ENCODE assay signal across 27 cellular contexts in genomic region chr20:45257711-45258110, GRCh38. TPM values are rescaled to one million over a fixed set of nuclear protein-coding genes. Genes with fewer than 3 reads are reported as not detected.
DNase-seq lines count a peak whose midpoint lies in the region; ATAC-seq, FAIRE-seq and TF ChIP-seq lines count a peak whose summit lies in the region.
"Had no signal": no experiment of that assay in that cellular context is flagged by ENCODE, and none has a peak within 500 bp of the region (broad histone marks: within the 10 kb centered on the region; RNA-seq: fewer than 3 reads in every experiment).

No MANE protein-coding gene starts in this region.

- H3K9me2 ChIP-seq in PC-3 (replicated peaks; ENCODE audit: low read length): no peaks in the 10 kb centered on the region

- no peaks in the 10 kb centered on the region for H3K9me3 Mint-ChIP-seq in activated CD8-positive, alpha-beta T cell treated with anti-CD3 and anti-CD28 coated beads for 36 hours
- no peaks in the 10 kb centered on the region for H3K9me3 Mint-ChIP-seq in activated CD8-positive, alpha-beta T cell treated with anti-CD3 and anti-CD28 coated beads, Interleukin-2, amount 10 ng/mL, durations not matched to agents 7 days and 5 days (ENCODE audit: insufficient read depth)
- H3K9me3 Mint-ChIP-seq: CD14-positive monocyte; CD4-positive, alpha-beta T cell; CD8-positive, alpha-beta memory T cell had no signal

- H3K4me1 ChIP-seq in PC-3 (ENCODE audit: insufficient read depth, low read length): peaks cover 30% of the 10 kb centered on the region
- H3K4me1 ChIP-seq: BE2C had no signal

- intact Hi-C loops in activated CD8-positive, alpha-beta T cell treated with anti-CD3 and anti-CD28 coated beads for 36 hours (cut with micrococcal nuclease): no loop called here
- intact Hi-C loops in PC-3 (cut with micrococcal nuclease): no loop called here

- no peak for ATAC-seq in activated CD8-positive, alpha-beta T cell treated with anti-CD3 and anti-CD28 coated beads for 36 hours
- ATAC-seq in activated CD8-positive, alpha-beta T cell treated with anti-CD3 and anti-CD28 coated beads, Interleukin-2, amount 10 ng/mL, durations not matched to agents 7 days and 5 days: no peak
- ATAC-seq in PC-3: no peak
- ATAC-seq: A549, GM12878 had no signal

- H3K79me2 ChIP-seq in PC-3 (ENCODE audit: low read length): 0 out of 2 replicates have a peak, but pooled peaks cover 6% of the 10 kb centered on the region

- no TSS peak for BruUV-seq in PC-3 (replicated peaks; lab: Mats Ljungman, UMichigan)

- no peaks in the 10 kb centered on the region for H3K27me3 ChIP-seq in PC-3 (ENCODE audit: low read length)
- H3K27me3 ChIP-seq: BLaER1 treated with 17β-estradiol and CSF1 and Interleukin-3, amounts not matched to agents 10 nM and 100 nM had no signal

- CTCF ChIA-PET in activated CD8-positive, alpha-beta T cell treated with anti-CD3 and anti-CD28 coated beads for 36 hours (lab: Charles Lee): interaction anchor here (3.4 kb wide), 1 partner anchor 119 kb away, joined by 10 read pairs; no protein-coding TSS in a partner anchor
- CTCF ChIA-PET in activated CD8-positive, alpha-beta T cell treated with anti-CD3 and anti-CD28 coated beads, Interleukin-2, amount 10 ng/mL, durations not matched to agents 7 days and 5 days (lab: Charles Lee): no interaction called here
- CTCF ChIA-PET in PC-3 (lab: Charles Lee): no interaction called here

- POLR2A ChIA-PET in activated CD8-positive, alpha-beta T cell treated with anti-CD3 and anti-CD28 coated beads for 36 hours (lab: Charles Lee): no interaction called here
- POLR2A ChIA-PET in activated CD8-positive, alpha-beta T cell treated with anti-CD3 and anti-CD28 coated beads, Interleukin-2, amount 10 ng/mL, durations not matched to agents 7 days and 5 days (lab: Charles Lee): no interaction called here
- POLR2A ChIA-PET in PC-3 (lab: Charles Lee; ENCODE audit: unreplicated experiment): no interaction called here

- no peak overlapping the region for H3K4me2 ChIP-seq in PC-3 (ENCODE audit: low read length)
- H3K4me2 ChIP-seq: A549; BLaER1 treated with 17β-estradiol and CSF1 and Interleukin-3, amounts not matched to agents 10 nM and 100 nM had no signal

- peaks cover 10% of the 10 kb centered on the region for H3K27me3 Mint-ChIP-seq in activated CD8-positive, alpha-beta T cell treated with anti-CD3 and anti-CD28 coated beads for 36 hours
- H3K27me3 Mint-ChIP-seq in activated CD8-positive, alpha-beta T cell treated with anti-CD3 and anti-CD28 coated beads, Interleukin-2, amount 10 ng/mL, durations not matched to agents 7 days and 5 days (ENCODE audit: low read depth): peaks cover 23% of the 10 kb centered on the region

- no peak overlapping the region for H3K4me3 ChIP-seq in PC-3 (ENCODE audit: low read length)
- H3K4me3 ChIP-seq: A549; BLaER1 treated with 17β-estradiol and CSF1 and Interleukin-3, amounts not matched to agents 10 nM and 100 nM; GM12878; GM23248 had no signal

- H3K4me1 Mint-ChIP-seq in activated CD8-positive, alpha-beta T cell treated with anti-CD3 and anti-CD28 coated beads for 36 hours (ENCODE audit: low read depth): no peaks in the 10 kb centered on the region
- no peaks in the 10 kb centered on the region for H3K4me1 Mint-ChIP-seq in activated CD8-positive, alpha-beta T cell treated with anti-CD3 and anti-CD28 coated beads, Interleukin-2, amount 10 ng/mL, durations not matched to agents 7 days and 5 days (ENCODE audit: low read depth)
- H3K4me1 Mint-ChIP-seq: CD8-positive, alpha-beta memory T cell had no signal

- H3K36me3 ChIP-seq in PC-3 (ENCODE audit: low read depth, low read length): no peaks in the 10 kb centered on the region
- H3K36me3 ChIP-seq: BE2C; BLaER1 treated with 17β-estradiol and CSF1 and Interleukin-3, amounts not matched to agents 10 nM and 100 nM had no signal

- no peak for TF ChIP-seq CTCF in activated CD8-positive, alpha-beta T cell treated with anti-CD3 and anti-CD28 coated beads for 36 hours (IDR thresholded peaks at IDR 0.05)
- TF ChIP-seq CTCF in PC-3 (conservative IDR thresholded peaks at IDR 0.05; ENCODE audit: low read depth, low read length): no peak

- no peak overlapping the region for H3K4me3 Mint-ChIP-seq in activated CD8-positive, alpha-beta T cell treated with anti-CD3 and anti-CD28 coated beads for 36 hours
- no peak overlapping the region for H3K4me3 Mint-ChIP-seq in activated CD8-positive, alpha-beta T cell treated with anti-CD3 and anti-CD28 coated beads, Interleukin-2, amount 10 ng/mL, durations not matched to agents 7 days and 5 days
- H3K4me3 Mint-ChIP-seq: CD14-positive monocyte; CD4-positive, alpha-beta T cell; CD8-positive, alpha-beta memory T cell had no signal

- peak; percentile 42 for FAIRE-seq in HTR-8/SVneo (lab: Jason Lieb, UNC)
- FAIRE-seq: A549, D721Med, GM12878, GM19239, H1 had no signal

- no peak overlapping the region for H2AFZ ChIP-seq in PC-3 (ENCODE audit: low read length)
- H2AFZ ChIP-seq: GM23248 had no signal

- no peaks in the 10 kb centered on the region for H4K20me1 ChIP-seq in PC-3 (ENCODE audit: low read length)
- H4K20me1 ChIP-seq: BLaER1 treated with 17β-estradiol and CSF1 and Interleukin-3, amounts not matched to agents 10 nM and 100 nM had no signal

- no peaks in the 10 kb centered on the region for H3K36me3 Mint-ChIP-seq in activated CD8-positive, alpha-beta T cell treated with anti-CD3 and anti-CD28 coated beads for 36 hours (ENCODE audit: low read depth)
- no peaks in the 10 kb centered on the region for H3K36me3 Mint-ChIP-seq in activated CD8-positive, alpha-beta T cell treated with anti-CD3 and anti-CD28 coated beads, Interleukin-2, amount 10 ng/mL, durations not matched to agents 7 days and 5 days (ENCODE audit: low read depth)
- H3K36me3 Mint-ChIP-seq: CD14-positive monocyte; CD8-positive, alpha-beta memory T cell had no signal

- no peak overlapping the region for H3K27ac Mint-ChIP-seq in activated CD8-positive, alpha-beta T cell treated with anti-CD3 and anti-CD28 coated beads for 36 hours
- H3K27ac Mint-ChIP-seq in activated CD8-positive, alpha-beta T cell treated with anti-CD3 and anti-CD28 coated beads, Interleukin-2, amount 10 ng/mL, durations not matched to agents 7 days and 5 days: no peak overlapping the region
- H3K27ac Mint-ChIP-seq: CD4-positive, alpha-beta T cell; CD8-positive, alpha-beta memory T cell had no signal

- H3K9me3 ChIP-seq in PC-3 (ENCODE audit: low read length): no peaks in the 10 kb centered on the region
- H3K9me3 ChIP-seq: A549; BE2C; BLaER1 treated with 17β-estradiol and CSF1 and Interleukin-3, amounts not matched to agents 10 nM and 100 nM had no signal

- peak; percentile 8 for DNase-seq in activated CD8-positive, alpha-beta T cell treated with anti-CD3 and anti-CD28 coated beads for 36 hours
- no peak for DNase-seq in activated CD8-positive, alpha-beta T cell treated with anti-CD3 and anti-CD28 coated beads, Interleukin-2, amount 10 ng/mL, durations not matched to agents 7 days and 5 days
- DNase-seq in HTR-8/SVneo (ENCODE audit: insufficient read length, low spot score) (no peak), SW480 (ENCODE audit: low spot score) (peak; percentile 55), renal cortical epithelial cell (ENCODE audit: low read depth) (peak; percentile 84), PC-3 (no peak)
- DNase-seq in stimulated activated naive CD4-positive, alpha-beta T cell treated with Interleukin-2 at 50 U/mL for 16 hours (lab: John Stamatoyannopoulos, UW): no peak
- DNase-seq: 8988T; ACHN; AML-193; BE2C; CD4-positive, alpha-beta T cell; CD8-positive, alpha-beta memory T cell; DMS 273 treated with DMSO at 0.1 percent for 48 hours; DMS79; EL; GDM1; GM23248; H7; HCEC 1CT had no signal

- H3K27ac ChIP-seq in PC-3 (ENCODE audit: low read length): no peak overlapping the region
- H3K27ac ChIP-seq: A549; BLaER1 treated with 17β-estradiol and CSF1 and Interleukin-3, amounts not matched to agents 10 nM and 100 nM; GM23248 had no signal

- H3F3A ChIP-seq in PC-3 (ENCODE audit: low read length, unreplicated experiment): no peaks in the 10 kb centered on the region

- H3K9ac ChIP-seq in PC-3 (ENCODE audit: low read length): no peak overlapping the region
- H3K9ac ChIP-seq: BLaER1 treated with 17β-estradiol and CSF1 and Interleukin-3, amounts not matched to agents 10 nM and 100 nM; GM23248 had no signal

RNA-seq across cellular contexts. Expression of gene SLPI, which starts 3.3 kb away (rescaled TPM):
- total RNA-seq in activated CD8-positive, alpha-beta T cell treated with anti-CD3 and anti-CD28 coated beads for 36 hours: not detected
- total RNA-seq in activated CD8-positive, alpha-beta T cell treated with anti-CD3 and anti-CD28 coated beads, Interleukin-2, amount 10 ng/mL, durations not matched to agents 7 days and 5 days: not detected
- 58.2 and 256 TPM in 2 replicates for total RNA-seq in renal cortical epithelial cell
- 186 and 207 TPM in 2 replicates for total RNA-seq in PC-3 (2014; rRNA removed)
- total RNA-seq: CD4-positive, alpha-beta T cell; CD8-positive, alpha-beta memory T cell; H1; H7 had no signal

RNA-seq across cellular contexts. Expression of gene SEMG2, which starts 36.5 kb away (rescaled TPM):
- total RNA-seq in activated CD8-positive, alpha-beta T cell treated with anti-CD3 and anti-CD28 coated beads for 36 hours: not detected
- not detected for total RNA-seq in activated CD8-positive, alpha-beta T cell treated with anti-CD3 and anti-CD28 coated beads, Interleukin-2, amount 10 ng/mL, durations not matched to agents 7 days and 5 days
- total RNA-seq in renal cortical epithelial cell (not detected in 2 replicates), PC-3 (2014; rRNA removed) (not detected in 2 replicates)
- total RNA-seq: CD4-positive, alpha-beta T cell; CD8-positive, alpha-beta memory T cell; GM12878; GM23248; H1; H7 had no signal

RNA-seq across cellular contexts. Expression of gene RBPJL, which starts 48.9 kb away (rescaled TPM):
- not detected for total RNA-seq in activated CD8-positive, alpha-beta T cell treated with anti-CD3 and anti-CD28 coated beads for 36 hours
- not detected for total RNA-seq in activated CD8-positive, alpha-beta T cell treated with anti-CD3 and anti-CD28 coated beads, Interleukin-2, amount 10 ng/mL, durations not matched to agents 7 days and 5 days
- total RNA-seq in renal cortical epithelial cell (not detected in 2 replicates), PC-3 (2014; rRNA removed) (not detected in 2 replicates)
- total RNA-seq: CD4-positive, alpha-beta T cell; CD8-positive, alpha-beta memory T cell; GM23248; H7 had no signal

RNA-seq across cellular contexts. Expression of gene MATN4, which starts 50.4 kb away (rescaled TPM):
- total RNA-seq in activated CD8-positive, alpha-beta T cell treated with anti-CD3 and anti-CD28 coated beads for 36 hours: 1 to 10 TPM in 1 of 2 experiments, under 1 TPM in 1; 0.74 to 1.2 TPM
- total RNA-seq in activated CD8-positive, alpha-beta T cell treated with anti-CD3 and anti-CD28 coated beads, Interleukin-2, amount 10 ng/mL, durations not matched to agents 7 days and 5 days: under 1 TPM in 1 of 2 experiments, not detected in 1; 0.39 TPM
- not detected in 2 replicates for total RNA-seq in renal cortical epithelial cell
- total RNA-seq in PC-3 (2014; rRNA removed): 0.33 TPM in 1 of 2 replicates, not detected in the other
- total RNA-seq: CD4-positive, alpha-beta T cell; GM12878; GM23248 had no signal

RNA-seq across cellular contexts. Expression of gene SEMG1, which starts 50.9 kb away (rescaled TPM):
- total RNA-seq in activated CD8-positive, alpha-beta T cell treated with anti-CD3 and anti-CD28 coated beads for 36 hours: not detected
- total RNA-seq in activated CD8-positive, alpha-beta T cell treated with anti-CD3 and anti-CD28 coated beads, Interleukin-2, amount 10 ng/mL, durations not matched to agents 7 days and 5 days: not detected
- not detected in 2 replicates for total RNA-seq in renal cortical epithelial cell
- total RNA-seq in PC-3 (2014; rRNA removed): not detected in 2 replicates
- total RNA-seq: CD4-positive, alpha-beta T cell; CD8-positive, alpha-beta memory T cell; GM12878; GM23248 had no signal

Comparison
In these comparisons a context has a peak if more than half of its experiments do, and no peak if none do; other contexts are left out.
1. DNase-seq: peak in activated CD8-positive, alpha-beta T cell treated with anti-CD3 and anti-CD28 coated beads for 36 hours (single experiment), SW480 (single experiment) and renal cortical epithelial cell (single experiment); none in activated CD8-positive, alpha-beta T cell treated with anti-CD3 and anti-CD28 coated beads, Interleukin-2, amount 10 ng/mL, durations not matched to agents 7 days and 5 days (single experiment), HTR-8/SVneo (single experiment), stimulated activated naive CD4-positive, alpha-beta T cell treated with Interleukin-2 at 50 U/mL for 16 hours (single experiment) and PC-3 (single experiment).
2. RNA of gene SLPI, which starts 3.3 kb away (total RNA-seq): 58.2 to 256 TPM in renal cortical epithelial cell and 186 to 207 TPM in PC-3; not detected in activated CD8-positive, alpha-beta T cell treated with anti-CD3 and anti-CD28 coated beads for 36 hours and not detected in activated CD8-positive, alpha-beta T cell treated with anti-CD3 and anti-CD28 coated beads, Interleukin-2, amount 10 ng/mL, durations not matched to agents 7 days and 5 days; every median in the first group is over 10 times any median in the second.